11 cellular contexts compared by ENCODE assay signal in the genomic region with DNA sequence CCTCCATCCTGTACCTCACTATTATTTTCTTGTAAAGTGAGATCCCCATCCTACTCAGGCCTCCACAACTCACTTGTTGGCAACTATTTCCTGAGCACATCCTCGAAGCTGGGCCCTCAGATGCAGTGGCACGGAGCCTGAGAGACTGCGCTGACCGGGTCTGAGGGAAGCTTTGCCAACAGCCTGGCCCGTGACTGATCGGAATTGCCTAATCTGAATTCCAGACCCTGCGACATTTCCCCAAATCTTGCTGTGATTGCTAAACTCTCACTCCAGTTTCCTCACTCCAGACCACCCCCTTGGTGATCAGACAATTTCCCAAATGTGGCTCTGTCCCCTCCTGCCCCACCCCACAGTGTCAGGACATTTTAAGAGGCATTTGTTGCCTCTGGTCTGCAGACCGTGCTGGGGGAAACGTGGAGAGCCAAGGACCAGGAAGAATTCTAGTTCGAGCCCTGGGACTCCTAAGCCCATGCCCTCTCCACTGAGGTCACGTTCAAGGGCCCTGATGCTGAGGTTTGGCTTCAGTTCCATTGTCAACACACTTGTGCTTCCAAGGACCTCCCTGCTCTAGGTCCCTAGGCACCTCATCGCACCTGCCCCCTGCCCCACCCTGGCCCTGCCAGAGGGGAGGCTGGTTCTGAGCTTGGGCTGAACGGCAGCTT. TPM values are rescaled to one million over a fixed set of nuclear protein-coding genes. Genes with fewer than 3 reads are reported as not detected.
A peak's percentile ranks its signal among the peaks of the same experiment; 100 is the strongest.
DNase-seq lines count a peak whose midpoint lies in the region; ATAC-seq and TF ChIP-seq lines count a peak whose summit lies in the region.
"Had no signal": no experiment of that assay in that cellular context is flagged by ENCODE, and none has a peak within 500 bp of the region (broad histone marks: within the 10 kb centered on the region; RNA-seq: fewer than 3 reads in every experiment).

No MANE protein-coding gene starts in this region.

- no peak for TF ChIP-seq POLR2A in body of pancreas (IDR thresholded peaks at IDR 0.05)

- 63 to 74% methylated on average over 13 of the region's 13 CpGs for WGBS in body of pancreas, 2 donors
- WGBS in heart right ventricle, 2 donors = 35 to 38% methylated on average over 13 of the region's 13 CpGs

- H3K27ac ChIP-seq in body of pancreas (peak overlapping the region in 3 of 4 donors; percentile 12 to 63 (median 31)), heart right ventricle (peak overlapping the region in 9 of 10 donors; percentile 36 to 67 (median 50))
- H3K27ac ChIP-seq: SJSA1 had no signal

- TF ChIP-seq CTCF in AG09309 (IDR thresholded peaks at IDR 0.05; ENCODE audit: control insufficient read depth, insufficient read depth, low read depth, low read length, missing control alignments) (no peak), body of pancreas (IDR thresholded peaks at IDR 0.05) (no peak), heart right ventricle (IDR thresholded peaks at IDR 0.05) (no peak)

- H3K4me3 ChIP-seq in AG09309 (ENCODE audit: control insufficient read depth, low read depth, low read length) = no peak overlapping the region
- H3K4me3 ChIP-seq in body of pancreas = no peak overlapping the region
- H3K4me3 ChIP-seq in heart right ventricle = no peak overlapping the region
- H3K4me3 ChIP-seq: SJSA1 had no signal

- no peaks in the 10 kb centered on the region for H3K4me1 ChIP-seq in body of pancreas
- peaks cover 9 to 35% (median 24%) of the 10 kb centered on the region in 9 donors for H3K4me1 ChIP-seq in heart right ventricle
- H3K4me1 ChIP-seq: SJSA1 had no signal

- intact Hi-C loops in body of pancreas (cut with DNase I) = no loop called here
- intact Hi-C loops in heart right ventricle (cut with DNase I) = no loop called here
- intact Hi-C loops in posterior vena cava (cut with DNase I) = no loop called here

- H3K27me3 ChIP-seq in body of pancreas (no peaks in the 10 kb centered on the region), heart right ventricle (no peaks in the 10 kb centered on the region)
- H3K27me3 ChIP-seq: SJSA1 had no signal

- H3K36me3 ChIP-seq in body of pancreas (replicated peaks in 1 of 2; ENCODE audit: insufficient read depth in 1 of 2, low read depth in 2 of 2) = no peaks in the 10 kb centered on the region
- H3K36me3 ChIP-seq in heart right ventricle = peaks cover 0 to 9% (median 0%) of the 10 kb centered on the region in 9 donors

- ATAC-seq in body of pancreas = peak; percentile 65
- peak; percentile 10 to 70 (median 34) for ATAC-seq in heart right ventricle
- no peak for ATAC-seq in HG03432 (IDR thresholded peaks at IDR 0.05; ENCODE audit: unreplicated experiment)
- no peak for ATAC-seq in GM18870 (IDR thresholded peaks at IDR 0.05; ENCODE audit: unreplicated experiment)

- DNase-seq in AG09309 (ENCODE audit: low read depth) (peak; percentile 20), body of pancreas (peak in 2 of 4 donors; percentile 35 to 51), heart right ventricle (peak in 1 of 2 donors; percentile 52), posterior vena cava (ENCODE audit: low spot score) (peak; percentile 93), NCI-H128 (lab: John Stamatoyannopoulos, UW; ENCODE audit: unreplicated experiment) (no peak), NCI-H1694 (lab: John Stamatoyannopoulos, UW) (no peak)
- DNase-seq: activated effector memory CD4-positive, alpha-beta T cell treated with anti-CD3 and anti-CD28 coated beads, Interleukin-2, amount 50 U/mL, for 16 hours; Kasumi-1 had no signal

- H3K9me3 ChIP-seq in body of pancreas (no peaks in the 10 kb centered on the region), heart right ventricle (no peaks in the 10 kb centered on the region)
- H3K9me3 ChIP-seq: SJSA1 had no signal

RNA-seq across cellular contexts. Expression of a gene that starts 22.8 kb away (rescaled TPM):
- 1 to 10 TPM; 1.3 to 7.6 TPM for total RNA-seq in body of pancreas
- 1 to 10 TPM; 1.9 to 4.6 (median 3.2) TPM for total RNA-seq in heart right ventricle
- polyA plus RNA-seq in heart right ventricle = 1 to 10 TPM; 3.2 to 9.2 TPM
- 10 to 100 TPM; 10.0 to 10.3 TPM for total RNA-seq in posterior vena cava

Comparison
In these comparisons a context has a peak if more than half of its experiments do, and no peak if none do; other contexts are left out.
1. DNase-seq: peak in AG09309 (single experiment) and posterior vena cava (single experiment); none in NCI-H128 (single experiment) and NCI-H1694 (single experiment).
2. ATAC-seq: peak in body of pancreas (single experiment) and heart right ventricle (8 of 8); none in HG03432 (single experiment) and GM18870 (single experiment).